ENCODE assay signal across 8 cellular contexts in genomic region chr2:74178211-74179062, GRCh38. TPM values are rescaled to one million over a fixed set of nuclear protein-coding genes. Genes with fewer than 3 reads are reported as not detected.
DNase-seq lines count a peak whose midpoint lies in the region; ATAC-seq and TF ChIP-seq lines count a peak whose summit lies in the region.

Gene MOB1A (minus strand): TSS chr2:74178879. CDS start chr2:74178674, 205 bp downstream.

- intact Hi-C loops in testis (cut with DNase I; ENCODE audit: low total_unique reads), result no loop called here

- DNase-seq in GM10248 (ENCODE audit: extremely low spot score) (peak; percentile 94), NCI-H1105 (lab: John Stamatoyannopoulos, UW) (peak; percentile 97), SKM-1 treated with dmso at 0.1 percent for 144 hours (lab: John Stamatoyannopoulos, UW; ENCODE audit: unreplicated experiment) (peak; percentile 96), glomerular endothelial cell (ENCODE audit: extremely low read depth, low read depth, low spot score) (peak; percentile 90), omental fat pad (ENCODE audit: low spot score) (peak; percentile 84), testis (peak; percentile 99)

- no peaks in the 10 kb centered on the region for H3K36me3 ChIP-seq in testis (ENCODE audit: low read depth, missing control alignments)

- H3K4me1 Mint-ChIP-seq in activated naive CD8-positive, alpha-beta T cell (ENCODE audit: low read depth), result peaks cover 34% of the 10 kb centered on the region

- WGBS in testis, 2 donors, result 0 to 1% methylated on average over 35 to 80 of the region's 84 CpGs

- peak; percentile 75 for ATAC-seq in HG02623 (IDR thresholded peaks at IDR 0.05; ENCODE audit: unreplicated experiment)
- peak; percentile 99 for ATAC-seq in omental fat pad (ENCODE audit: low FRiP score)

- no peaks in the 10 kb centered on the region for H3K36me3 Mint-ChIP-seq in activated naive CD8-positive, alpha-beta T cell

- H3K27me3 ChIP-seq in testis, result no peaks in the 10 kb centered on the region

- POLR2A ChIA-PET in GM10248 (lab: Yijun Ruan, JAX), result interaction anchor here (0.7 to 1.7 kb wide), 11 partner anchors 9 to 303 kb away, joined by 3 to 26 read pairs (median 4); partner anchors contain the start of gene MTHFD2

- H3K4me3 Mint-ChIP-seq in activated naive CD8-positive, alpha-beta T cell, result peak within 1 kb of the TSS; percentile 94

- no peaks in the 10 kb centered on the region for H3K9me3 ChIP-seq in testis

- no peaks in the 10 kb centered on the region for H3K9me3 Mint-ChIP-seq in activated naive CD8-positive, alpha-beta T cell (ENCODE audit: low read depth)

- CTCF ChIA-PET in GM10248 (lab: Yijun Ruan, JAX), result interaction anchor here (0.7 to 5.6 kb wide), 14 partner anchors 8 to 356 kb away, joined by 3 to 75 read pairs (median 4); partner anchors contain the start of genes BOLA3 and MTHFD2

- H3K27me3 Mint-ChIP-seq in activated naive CD8-positive, alpha-beta T cell, result no peaks in the 10 kb centered on the region

- peak; percentile 52 for TF ChIP-seq POLR2A in testis (IDR thresholded peaks at IDR 0.05)

- no peak for TF ChIP-seq CTCF in GM10248 (IDR thresholded peaks at IDR 0.05; ENCODE audit: control extremely low read depth, extremely low read depth, low read depth, missing control alignments)
- TF ChIP-seq CTCF in omental fat pad (IDR thresholded peaks at IDR 0.05), result no peak
- TF ChIP-seq CTCF in testis (IDR thresholded peaks at IDR 0.05), result peak in 1 of 3 experiments; percentile 22

- H3K27ac Mint-ChIP-seq in activated naive CD8-positive, alpha-beta T cell, result peak within 1 kb of the TSS; percentile 91

- peak within 1 kb of the TSS; percentile 93 to 94 for H3K27ac ChIP-seq in testis

- H3K4me1 ChIP-seq in testis, result peaks cover 19% of the 10 kb centered on the region

- H3K4me3 ChIP-seq in testis, result peak within 1 kb of the TSS; percentile 96 to 99

RNA-seq across cellular contexts. Expression of gene MOB1A, which starts in this region (rescaled TPM):
- total RNA-seq in glomerular endothelial cell, result 80.7 and 112 TPM in 2 replicates
- total RNA-seq in omental fat pad, result 100 to 1,000 TPM in 1 of 4 donors, 10 to 100 TPM in 3; 84.9 to 109 (median 93.2) TPM
- total RNA-seq in testis, result 10 to 100 TPM; 66.0 to 66.4 TPM
- 73.9 TPM for polyA plus RNA-seq in testis (ENCODE audit: insufficient read depth, low read depth, low replicate concordance)

Comparison
In these comparisons a context has a peak if more than half of its experiments do, and no peak if none do; other contexts are left out.
1. Peak in every context shown above with its lines: DNase-seq, ATAC-seq, H3K4me3 ChIP-seq and H3K27ac ChIP-seq.